Comparison of ENCODE assay signal across 1 cellular context in genomic region chr17:16492613-16493290, GRCh38.
TF ChIP-seq lines count a peak whose summit lies in the region.

No MANE protein-coding gene starts in this region.

TF ChIP-seq in WTC11, 78 proteins besides CTCF, POLR2A, EP300 and RAD21 (continued from another document):
- TF ChIP-seq STAT6 (CRISPR knock-in tag; conservative IDR thresholded peaks at IDR 0.05; ENCODE audit: low read depth) = no peak
TF ChIP-seq in WTC11: peak in this region for 4.
